Comparison of ENCODE assay signal across 8 cellular contexts in genomic region chr10:11875183-11875498, GRCh38. TPM values are rescaled to one million over a fixed set of nuclear protein-coding genes. Genes with fewer than 3 reads are reported as not detected.
DNase-seq lines count a peak whose midpoint lies in the region; ATAC-seq, FAIRE-seq and TF ChIP-seq lines count a peak whose summit lies in the region.
"Had no signal": no experiment of that assay in that cellular context is flagged by ENCODE, and none has a peak within 500 bp of the region (broad histone marks: within the 10 kb centered on the region; RNA-seq: fewer than 3 reads in every experiment).

No MANE protein-coding gene starts in this region.

- CTCF ChIA-PET in IMR-90 (lab: Yijun Ruan, JAX), result interaction anchor here (0.8 kb wide), 1 partner anchor 12 kb away, joined by 3 read pairs; no protein-coding TSS in a partner anchor

- peak overlapping the region; percentile 51 to 96 (median 82) for H3K27ac Mint-ChIP-seq in brain

- no peaks in the 10 kb centered on the region for H3K9me3 Mint-ChIP-seq in brain

- peaks cover 4% of the 10 kb centered on the region for H3K27me3 Mint-ChIP-seq in brain

- peaks cover 23% of the 10 kb centered on the region for H3K9me1 ChIP-seq in IMR-90 (ENCODE audit: insufficient read depth, low read length)

- H3K23ac ChIP-seq in IMR-90 (ENCODE audit: low read depth, low read length), result no peak overlapping the region

- H3K4me3 Mint-ChIP-seq in brain, result peak overlapping the region; percentile 28 to 72 (median 64)

- dilution Hi-C loops in IMR-90 (cut with HindIII; ENCODE audit: low sequenced_read_pairs, unreplicated experiment), result no loop called here

- in situ Hi-C loops in IMR-90 (cut with MboI; ENCODE audit: low sequenced_read_pairs), result no loop called here

- H2BK15ac ChIP-seq in IMR-90 (ENCODE audit: low read depth, low read length), result no peak overlapping the region

- 50% methylated on average over 2 of the region's 9 CpGs; no CpG with 5 or more reads in 1 of the 2 experiments for WGBS in IMR-90 (ENCODE audit: extremely low coverage in 2 of 2, insufficient read length in 1 of 2), 2 experiments
- 67% methylated on average over 6 of the region's 9 CpGs; no CpG with 5 or more reads in 1 of the 2 donors for WGBS in upper lobe of left lung, 2 donors

- peak overlapping the region; percentile 74 for H2BK120ac ChIP-seq in IMR-90 (ENCODE audit: low read depth, low read length)

- H2AFZ ChIP-seq in IMR-90 (replicated peaks; ENCODE audit: low read length, poor library complexity), result peak overlapping the region; percentile 87

- intact Hi-C loops in IMR-90 (cut with micrococcal nuclease) (no loop called here), lower lobe of right lung (cut with DNase I) (no loop called here)

- peak overlapping the region; percentile 36; the same call in 1 of the 2 replicates for H4K91ac ChIP-seq in IMR-90 (ENCODE audit: insufficient read depth, low read depth, low read length)

- TF ChIP-seq RAD21 in IMR-90 (IDR thresholded peaks at IDR 0.05; ENCODE audit: low read length), result no peak

- no peak overlapping the region for H2BK20ac ChIP-seq in IMR-90 (ENCODE audit: low read depth, low read length)

- TF ChIP-seq POLR2A in IMR-90 (IDR thresholded peaks at IDR 0.05; ENCODE audit: low read depth, low read length), result no peak
- TF ChIP-seq POLR2A in upper lobe of left lung (IDR thresholded peaks at IDR 0.05), result no peak

- H3K9me3 ChIP-seq in IMR-90 (ENCODE audit: control insufficient read depth, insufficient read depth, low read length) (no peaks in the 10 kb centered on the region), lower lobe of right lung (no peaks in the 10 kb centered on the region), upper lobe of left lung (no peaks in the 10 kb centered on the region)
- H3K9me3 ChIP-seq: ascending aorta had no signal

- DNase-seq in IMR-90, result peak; percentile 6
- DNase-seq in lower lobe of right lung, result no peak
- no peak for DNase-seq in upper lobe of left lung
- DNase-seq in central memory CD4-positive, alpha-beta T cell, result no peak
- DNase-seq in NCI-H2081 (lab: John Stamatoyannopoulos, UW), result no peak
- no peak for DNase-seq in RCC 7860 (ENCODE audit: low spot score)

- no peak overlapping the region for H3K14ac ChIP-seq in IMR-90 (replicated peaks; ENCODE audit: low read depth, low read length)

- H4K20me1 ChIP-seq in IMR-90 (ENCODE audit: insufficient read depth, low read length), result no peaks in the 10 kb centered on the region

- TF ChIP-seq EP300 in upper lobe of left lung (IDR thresholded peaks at IDR 0.05), result no peak

- ATAC-seq in IMR-90 (ENCODE audit: low read depth), result peak; percentile 21
- ATAC-seq in lower lobe of right lung, result peak; percentile 2
- ATAC-seq in upper lobe of left lung (ENCODE audit: low FRiP score in 2 of 2), result peak; percentile 1 to 34

- no peak overlapping the region; the same call in 1 of the 2 replicates for H3K18ac ChIP-seq in IMR-90 (ENCODE audit: low read depth, low read length)

- H3K4me1 Mint-ChIP-seq in brain, result peaks cover 50% of the 10 kb centered on the region

- H3K79me1 ChIP-seq in IMR-90 (ENCODE audit: low read depth in 1 of 2, low read length in 2 of 2), result no peaks in the 10 kb centered on the region

- H3K4ac ChIP-seq in IMR-90 (ENCODE audit: low read depth, low read length), result peak overlapping the region; percentile 58

- POLR2A ChIA-PET in IMR-90 (lab: Charles Lee; ENCODE audit: unreplicated experiment), result no interaction called here

- H3K27ac ChIP-seq in IMR-90 (ENCODE audit: insufficient read depth, low read length) (no peak overlapping the region), lower lobe of right lung (peak overlapping the region; percentile 86), upper lobe of left lung (peak overlapping the region; percentile 77 to 83 (median 80))
- H3K27ac ChIP-seq: ascending aorta had no signal

- no peak overlapping the region for H3K9ac ChIP-seq in IMR-90 (ENCODE audit: low read depth, low read length)

- H3K56ac ChIP-seq in IMR-90 (ENCODE audit: extremely low read depth, insufficient read depth, low read length), result no peak overlapping the region

- BruUV-seq in IMR-90 (replicated peaks; lab: Mats Ljungman, UMichigan), result no TSS peak

- H3K4me2 ChIP-seq in IMR-90 (ENCODE audit: low read depth, low read length), result no peak overlapping the region

- H3K36me3 ChIP-seq in IMR-90 (ENCODE audit: control insufficient read depth, insufficient read depth, low read length), result no peaks in the 10 kb centered on the region
- peaks cover 6% of the 10 kb centered on the region for H3K36me3 ChIP-seq in lower lobe of right lung
- H3K36me3 ChIP-seq in upper lobe of left lung, result peaks cover 0 to 2% (median under 1%) of the 10 kb centered on the region in 4 donors
- H3K36me3 ChIP-seq: ascending aorta had no signal

- no peak overlapping the region for H4K5ac ChIP-seq in IMR-90 (ENCODE audit: low read depth, low read length)

- no peak for FAIRE-seq in RCC 7860 (lab: Jason Lieb, UNC)

- H2AK5ac ChIP-seq in IMR-90 (ENCODE audit: low read depth, low read length), result peak overlapping the region; percentile 11; the same call in 1 of the 2 replicates

- H3K4me3 ChIP-seq in IMR-90 (ENCODE audit: insufficient read depth, low read depth, low read length) (no peak overlapping the region), lower lobe of right lung (no peak overlapping the region), upper lobe of left lung (no peak overlapping the region)
- H3K4me3 ChIP-seq: ascending aorta had no signal

- H3K27me3 ChIP-seq in IMR-90 (ENCODE audit: control insufficient read depth, insufficient read depth, low read length), result no peaks in the 10 kb centered on the region
- no peaks in the 10 kb centered on the region for H3K27me3 ChIP-seq in lower lobe of right lung (ENCODE audit: low read depth)
- H3K27me3 ChIP-seq in upper lobe of left lung, result peaks cover 0 to under 1% (median 0%) of the 10 kb centered on the region in 4 donors
- H3K27me3 ChIP-seq: ascending aorta had no signal

- peak overlapping the region; percentile 51 for H2AK9ac ChIP-seq in IMR-90 (replicated peaks; ENCODE audit: low read depth, low read length, poor library complexity)

- no peaks in the 10 kb centered on the region for H3K36me3 Mint-ChIP-seq in brain

- no peak overlapping the region for H2BK5ac ChIP-seq in IMR-90 (ENCODE audit: low read depth, low read length, poor library complexity, severe bottlenecking)

- H4K8ac ChIP-seq in IMR-90 (ENCODE audit: low read depth in 2 of 2, low read length in 2 of 2), result peak overlapping the region in 1 of 2 experiments; percentile 49; a peak in 1 of 4 replicates

- H3K4me1 ChIP-seq in IMR-90 (ENCODE audit: control insufficient read depth, insufficient read depth, low read length), result peaks cover 17% of the 10 kb centered on the region
- peaks cover 37% of the 10 kb centered on the region for H3K4me1 ChIP-seq in lower lobe of right lung
- peaks cover 25 to 50% (median 30%) of the 10 kb centered on the region in 4 donors for H3K4me1 ChIP-seq in upper lobe of left lung
- H3K4me1 ChIP-seq: ascending aorta had no signal

- TF ChIP-seq CTCF in IMR-90 (conservative IDR thresholded peaks at IDR 0.05; ENCODE audit: low read depth, low read length), result no peak
- no peak for TF ChIP-seq CTCF in brain (conservative IDR thresholded peaks at IDR 0.05)
- TF ChIP-seq CTCF in lower lobe of right lung (IDR thresholded peaks at IDR 0.05), result no peak
- peak in 1 of 6 experiments; percentile 4 for TF ChIP-seq CTCF in upper lobe of left lung (IDR thresholded peaks at IDR 0.05)

TF ChIP-seq in IMR-90, 13 proteins besides CTCF, POLR2A, EP300 and RAD21:
- TF ChIP-seq FOS (IDR thresholded peaks at IDR 0.05; ENCODE audit: low read depth, low read length), result no peak
- TF ChIP-seq SMC3 (IDR thresholded peaks at IDR 0.05; ENCODE audit: low read depth, low read length), result no peak
- TF ChIP-seq RCOR1 (IDR thresholded peaks at IDR 0.05; ENCODE audit: insufficient replicate concordance, low read length), result no peak
- no peak for TF ChIP-seq MAFK (IDR thresholded peaks at IDR 0.05; ENCODE audit: low read depth, low read length)
- no peak for TF ChIP-seq USF2 (IDR thresholded peaks at IDR 0.05; ENCODE audit: low read depth, low read length)
- no peak for TF ChIP-seq CEBPB (IDR thresholded peaks at IDR 0.05; ENCODE audit: low read depth, low read length)
- no peak for TF ChIP-seq CHD1 (IDR thresholded peaks at IDR 0.05; ENCODE audit: low read depth, low read length)
- no peak for TF ChIP-seq BHLHE40 (IDR thresholded peaks at IDR 0.05; ENCODE audit: low read depth, low read length)
- no peak for TF ChIP-seq ELK1 (IDR thresholded peaks at IDR 0.05; ENCODE audit: borderline replicate concordance, low read depth, low read length)
- no peak for TF ChIP-seq MAZ (IDR thresholded peaks at IDR 0.05; ENCODE audit: borderline replicate concordance, low read depth, low read length)
- no peak for TF ChIP-seq RFX5 (IDR thresholded peaks at IDR 0.05; ENCODE audit: low read depth, low read length)
- TF ChIP-seq MXI1 (IDR thresholded peaks at IDR 0.05; ENCODE audit: borderline replicate concordance, low read depth, low read length), result no peak
- TF ChIP-seq NFE2L2 (IDR thresholded peaks at IDR 0.05; ENCODE audit: low read depth, low read length), result no peak
TF ChIP-seq in IMR-90: peak in this region for 0.

RNA-seq across cellular contexts. Expression of gene PROSER2, which starts 52.0 kb away (rescaled TPM):
- total RNA-seq in IMR-90 (2012; rRNA removed) (1.4 TPM in 2 replicates), lower lobe of right lung (18.0 TPM), upper lobe of left lung (10 to 100 TPM; 19.8 to 64.5 (median 24.7) TPM)
- polyA plus RNA-seq in IMR-90 (2012; rRNA removed) (2.0 and 2.1 TPM in 2 replicates), brain (ENCODE audit: insufficient read depth, low read depth, low replicate concordance) (0.63 TPM)
- polyA plus RNA-seq in IMR-90 (2012; cell fraction: cytosol; rRNA removed), result 2.3 and 2.7 TPM in 2 replicates
- 1.8 and 3.5 TPM in 2 replicates for polyA plus RNA-seq in IMR-90 (2012; cell fraction: nucleus; rRNA removed; ENCODE audit: low replicate concordance)
